32 cellular contexts compared by ENCODE assay signal in genomic region chr11:117464778-117465177, GRCh38.
"Had no signal": no experiment of that assay in that cellular context is flagged by ENCODE, and none has a peak within 500 bp of the region (broad histone marks: within the 10 kb centered on the region; RNA-seq: fewer than 3 reads in every experiment).

No MANE protein-coding gene starts in this region.

- H3K27ac ChIP-seq: KMS-11 had no signal

- H3K9me3 ChIP-seq: MG63 had no signal

- DNase-seq: Karpas-422, Kasumi-1, KBM-7, KG1, MG63, MM.1S, MV-4-11, NCI-H1048, NCI-H1092, NCI-H1092 treated with DMSO at 0.1 percent for 48 hours, NCI-H1105, NCI-H1105 treated with DMSO at 0.1 percent for 48 hours, NCI-H1417 treated with DMSO at 0.1 percent for 48 hours, NCI-H1436, NCI-H1436 treated with DMSO at 0.1 percent for 48 hours, NCI-H146, NCI-H1694, NCI-H1694 treated with DMSO at 0.1 percent for 48 hours, NCI-H1930, NCI-H2029, NCI-H2029 treated with DMSO at 0.1 percent for 48 hours, NCI-H2081, NCI-H2107, NCI-H2171, NCI-H2171 treated with DMSO at 0.1 percent for 48 hours, NCI-H2227 treated with DMSO at 0.1 percent for 48 hours, NCI-H226, NCI-H345, NCI-H446, NCI-H446 treated with DMSO at 0.1 percent for 48 hours, NCI-H510A had no signal

- H3K27me3 ChIP-seq: MG63 had no signal

- H3K4me3 ChIP-seq: MG63 had no signal

- H3K36me3 ChIP-seq: MG63 had no signal
